Comparison of ENCODE assay signal across 33 cellular contexts in the genomic region with DNA sequence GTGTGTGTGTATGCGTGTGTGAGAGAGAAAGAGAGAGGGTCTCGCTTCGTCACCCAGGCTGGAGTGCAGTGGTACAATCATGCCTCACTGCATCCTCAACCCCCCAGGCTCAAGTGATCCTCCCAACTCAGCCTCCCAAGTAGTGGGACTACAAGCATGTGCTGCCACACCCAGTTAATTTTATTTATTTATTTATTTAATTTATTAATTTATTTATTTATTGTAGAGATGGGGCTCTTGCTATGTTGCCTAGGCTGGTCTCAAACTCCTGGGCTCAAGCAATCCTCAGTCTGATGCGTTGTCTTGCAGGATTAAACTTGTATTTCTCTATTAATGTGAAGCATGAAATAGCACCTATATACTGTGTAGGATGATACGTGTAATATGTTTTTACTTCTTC. TPM values are rescaled to one million over a fixed set of nuclear protein-coding genes. Genes with fewer than 3 reads are reported as not detected.
"Had no signal": no experiment of that assay in that cellular context is flagged by ENCODE, and none has a peak within 500 bp of the region (broad histone marks: within the 10 kb centered on the region; RNA-seq: fewer than 3 reads in every experiment).

No MANE protein-coding gene starts in this region.

- H3K27me3 ChIP-seq: adrenal gland, body of pancreas, brain microvascular endothelial cell, cardiac muscle cell had no signal

- H3K9me3 ChIP-seq: adrenal gland, body of pancreas, breast epithelium had no signal

- H3K27ac ChIP-seq: adrenal gland, body of pancreas, brain microvascular endothelial cell, breast epithelium, cardiac muscle cell had no signal

- H3K36me3 ChIP-seq: adrenal gland, brain microvascular endothelial cell, breast epithelium, cardiac muscle cell had no signal

- DNase-seq: activated effector memory CD4-positive, alpha-beta T cell treated with anti-CD3 and anti-CD28 coated beads, Interleukin-2, amount 50 U/mL, for 16 hours; activated effector memory CD4-positive, alpha-beta T cell treated with Interleukin-2 at 50 U/mL for 16 hours; activated gamma-delta T cell; activated gamma-delta T cell treated with Interleukin-2 at 50 U/mL for 16 hours; activated naive CD4-positive, alpha-beta T cell; activated naive CD4-positive, alpha-beta T cell treated with anti-CD3 and anti-CD28 coated beads for 36 hours; activated naive CD4-positive, alpha-beta T cell treated with anti-CD3 and anti-CD28 coated beads, Interleukin-2, amount 10 ng/mL, durations not matched to agents 7 days and 5 days; activated naive CD4-positive, alpha-beta T cell treated with anti-CD3 and anti-CD28 coated beads, Interleukin-2, amount 50 U/mL, for 16 hours; activated naive CD4-positive, alpha-beta T cell treated with Interleukin-2 at 50 U/mL for 16 hours; activated naive CD8-positive, alpha-beta T cell treated with anti-CD3 and anti-CD28 coated beads for 36 hours; activated naive CD8-positive, alpha-beta T cell treated with anti-CD3 and anti-CD28 coated beads, Interleukin-2, amount 10 ng/mL, durations not matched to agents 7 days and 5 days; activated naive CD8-positive, alpha-beta T cell treated with anti-CD3 and anti-CD28 coated beads, Interleukin-2, amount 50 U/mL, for 24 hours; activated T-cell treated with anti-CD3 and anti-CD28 coated beads, Interleukin-2, amount 50 U/mL, for 1 hour; activated T-cell treated with anti-CD3 and anti-CD28 coated beads, Interleukin-2, amount 50 U/mL, for 24 hours; activated T-cell treated with anti-CD3 and anti-CD28 coated beads, Interleukin-2, amount 50 U/mL, for 4 hours; activated T-cell treated with anti-CD3 and anti-CD28 coated beads, Interleukin-2, amount 50 U/mL, for 48 hours; activated T-cell treated with anti-CD3 and anti-CD28 coated beads, Interleukin-2, amount 50 U/mL, for 72 hours; adrenal gland; amniotic stem cell; amygdala; anterior cingulate cortex; body of pancreas; brain microvascular endothelial cell; caudate nucleus; central memory CD4-positive, alpha-beta T cell; cerebellar nuclear complex had no signal

- ATAC-seq: activated naive CD4-positive, alpha-beta T cell treated with anti-CD3 and anti-CD28 coated beads, Interleukin-2, amount 50 U/mL, for 72 hours; activated naive CD8-positive, alpha-beta T cell treated with anti-CD3 and anti-CD28 coated beads, Interleukin-2, amount 50 U/mL, for 24 hours; activated T-cell treated with anti-CD3 and anti-CD28 coated beads, Interleukin-2, amount 50 U/mL, for 4 hours; activated T-cell treated with anti-CD3 and anti-CD28 coated beads, Interleukin-2, amount 50 U/mL, for 72 hours; activated T-helper 17 cell treated with anti-CD3 and anti-CD28 coated beads, Interleukin-2, amount 50 U/mL, for 72 hours; body of pancreas had no signal

- H3K4me1 ChIP-seq: adrenal gland, body of pancreas, breast epithelium had no signal

- H3K4me3 ChIP-seq: adrenal gland, body of pancreas, breast epithelium, cardiac muscle cell had no signal

- FAIRE-seq: astrocyte, bronchial epithelial cell had no signal

RNA-seq across cellular contexts. Expression of a gene that starts 21.8 kb away (rescaled TPM):
- total RNA-seq: activated naive CD4-positive, alpha-beta T cell treated with anti-CD3 and anti-CD28 coated beads for 36 hours; activated naive CD8-positive, alpha-beta T cell treated with anti-CD3 and anti-CD28 coated beads for 36 hours; activated T-cell treated with anti-CD3 and anti-CD28 coated beads, Interleukin-2, amount 50 U/mL, for 4 hours; activated T-helper 1 cell treated with anti-CD3 and anti-CD28 coated beads, Interleukin-12 subunit alpha, Interleukin-12 subunit beta, Interleukin-2, Interleukin-4 antibody, amounts not matched to agents 30 ng/mL and 10 ng/mL and 1 ng/mL, durations not matched to agents 14 hours and 24 hours and 36 hours; bronchial epithelial cell had no signal
